In the genomic region with DNA sequence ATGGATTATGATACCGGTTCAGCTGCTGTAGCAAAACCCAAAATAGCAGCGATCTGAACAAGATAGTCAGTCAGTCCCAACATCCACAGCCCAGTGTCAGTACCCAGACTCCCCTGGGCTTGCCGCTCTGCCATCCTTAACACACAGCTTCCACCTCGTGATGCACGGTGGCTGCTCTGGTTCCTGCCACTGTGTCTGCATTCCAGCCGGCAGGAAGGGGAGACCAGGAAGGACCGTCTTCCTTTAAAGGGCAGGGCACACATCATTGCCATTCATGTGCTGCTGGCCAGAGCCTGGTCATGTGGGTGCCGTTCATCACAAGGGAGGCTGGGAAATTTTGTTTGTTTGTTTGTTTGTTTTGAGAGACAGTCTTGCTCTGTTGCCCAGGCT, we compare ENCODE assay signal across 1 cellular context.
TF ChIP-seq lines count a peak whose summit lies in the region.

No MANE protein-coding gene starts in this region.

TF ChIP-seq in IMR-90, 13 proteins besides CTCF, POLR2A, EP300 and RAD21:
- TF ChIP-seq CEBPB (IDR thresholded peaks at IDR 0.05; ENCODE audit: low read depth, low read length) (no peak), RFX5 (IDR thresholded peaks at IDR 0.05; ENCODE audit: low read depth, low read length) (no peak), FOS (IDR thresholded peaks at IDR 0.05; ENCODE audit: low read depth, low read length) (no peak), NFE2L2 (IDR thresholded peaks at IDR 0.05; ENCODE audit: low read depth, low read length) (no peak), MAZ (IDR thresholded peaks at IDR 0.05; ENCODE audit: borderline replicate concordance, low read depth, low read length) (no peak), MAFK (IDR thresholded peaks at IDR 0.05; ENCODE audit: low read depth, low read length) (no peak), CHD1 (IDR thresholded peaks at IDR 0.05; ENCODE audit: low read depth, low read length) (no peak), RCOR1 (IDR thresholded peaks at IDR 0.05; ENCODE audit: insufficient replicate concordance, low read length) (no peak), MXI1 (IDR thresholded peaks at IDR 0.05; ENCODE audit: borderline replicate concordance, low read depth, low read length) (no peak), SMC3 (IDR thresholded peaks at IDR 0.05; ENCODE audit: low read depth, low read length) (no peak), BHLHE40 (IDR thresholded peaks at IDR 0.05; ENCODE audit: low read depth, low read length) (no peak)
- TF ChIP-seq, protein P1, sequence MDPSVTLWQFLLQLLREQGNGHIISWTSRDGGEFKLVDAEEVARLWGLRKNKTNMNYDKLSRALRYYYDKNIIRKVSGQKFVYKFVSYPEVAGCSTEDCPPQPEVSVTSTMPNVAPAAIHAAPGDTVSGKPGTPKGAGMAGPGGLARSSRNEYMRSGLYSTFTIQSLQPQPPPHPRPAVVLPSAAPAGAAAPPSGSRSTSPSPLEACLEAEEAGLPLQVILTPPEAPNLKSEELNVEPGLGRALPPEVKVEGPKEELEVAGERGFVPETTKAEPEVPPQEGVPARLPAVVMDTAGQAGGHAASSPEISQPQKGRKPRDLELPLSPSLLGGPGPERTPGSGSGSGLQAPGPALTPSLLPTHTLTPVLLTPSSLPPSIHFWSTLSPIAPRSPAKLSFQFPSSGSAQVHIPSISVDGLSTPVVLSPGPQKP (IDR thresholded peaks at IDR 0.05; ENCODE audit: borderline replicate concordance, low read depth, low read length), result no peak
- TF ChIP-seq, protein P2, sequence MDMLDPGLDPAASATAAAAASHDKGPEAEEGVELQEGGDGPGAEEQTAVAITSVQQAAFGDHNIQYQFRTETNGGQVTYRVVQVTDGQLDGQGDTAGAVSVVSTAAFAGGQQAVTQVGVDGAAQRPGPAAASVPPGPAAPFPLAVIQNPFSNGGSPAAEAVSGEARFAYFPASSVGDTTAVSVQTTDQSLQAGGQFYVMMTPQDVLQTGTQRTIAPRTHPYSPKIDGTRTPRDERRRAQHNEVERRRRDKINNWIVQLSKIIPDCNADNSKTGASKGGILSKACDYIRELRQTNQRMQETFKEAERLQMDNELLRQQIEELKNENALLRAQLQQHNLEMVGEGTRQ (IDR thresholded peaks at IDR 0.05; ENCODE audit: low read depth, low read length), result no peak
TF ChIP-seq in IMR-90: peak in this region for 0.
